Comparison of ENCODE assay signal across 11 cellular contexts in genomic region chr5:78611161-78611605, GRCh38. TPM values are rescaled to one million over a fixed set of nuclear protein-coding genes. Genes with fewer than 3 reads are reported as not detected.
A peak's percentile ranks its signal among the peaks of the same experiment; 100 is the strongest.
DNase-seq lines count a peak whose midpoint lies in the region; ATAC-seq and TF ChIP-seq lines count a peak whose summit lies in the region.
"Had no signal": no experiment of that assay in that cellular context is flagged by ENCODE, and none has a peak within 500 bp of the region (broad histone marks: within the 10 kb centered on the region; RNA-seq: fewer than 3 reads in every experiment).

No MANE protein-coding gene starts in this region.

- ATAC-seq in IMR-90 (ENCODE audit: low read depth) (peak; percentile 75), GM19467 (IDR thresholded peaks at IDR 0.05; ENCODE audit: unreplicated experiment) (no peak), GM18520 (IDR thresholded peaks at IDR 0.05; ENCODE audit: unreplicated experiment) (no peak), HG03520 (IDR thresholded peaks at IDR 0.05; ENCODE audit: unreplicated experiment) (no peak)

- peaks cover 27 to 57% of the 10 kb centered on the region in 2 experiments for H3K79me1 ChIP-seq in IMR-90 (ENCODE audit: low read depth in 1 of 2, low read length in 2 of 2)
- peaks cover 13% of the 10 kb centered on the region for H3K79me1 ChIP-seq in mesenchymal stem cell (replicated peaks; ENCODE audit: low read length, poor library complexity, severe bottlenecking)

- H3K4me3 ChIP-seq in IMR-90 (ENCODE audit: insufficient read depth, low read depth, low read length) (no peak overlapping the region), endodermal cell (ENCODE audit: low read length) (no peak overlapping the region), mesenchymal stem cell (ENCODE audit: insufficient read depth in 1 of 2, low read depth in 1 of 2, low read length in 2 of 2) (no peak overlapping the region), tibial artery (no peak overlapping the region)
- H3K4me3 ChIP-seq: ovary had no signal

- H3K18ac ChIP-seq in IMR-90 (ENCODE audit: low read depth, low read length) (no peak overlapping the region), mesenchymal stem cell (ENCODE audit: low read depth in 1 of 2, low read length in 2 of 2) (no peak overlapping the region)

- H4K20me1 ChIP-seq in IMR-90 (ENCODE audit: insufficient read depth, low read length): peaks cover 16% of the 10 kb centered on the region; the same call in 1 of the 2 replicates

- H2AK5ac ChIP-seq in IMR-90 (ENCODE audit: low read depth, low read length) (peak overlapping the region; percentile 41), mesenchymal stem cell (ENCODE audit: low read length, severe bottlenecking) (peak overlapping the region; percentile 14)

- H3K27ac Mint-ChIP-seq in endodermal cell: peak overlapping the region; percentile 70

- H3K27me3 ChIP-seq in IMR-90 (ENCODE audit: control insufficient read depth, insufficient read depth, low read length) (no peaks in the 10 kb centered on the region), endodermal cell (ENCODE audit: control insufficient read depth, insufficient read depth, low read length, poor library complexity, severe bottlenecking) (no peaks in the 10 kb centered on the region), mesenchymal stem cell (ENCODE audit: control insufficient read depth in 1 of 2, insufficient read depth in 1 of 2, low read length in 2 of 2) (no peaks in the 10 kb centered on the region), tibial artery (no peaks in the 10 kb centered on the region)
- H3K27me3 ChIP-seq: ovary had no signal

- POLR2A ChIA-PET in IMR-90 (lab: Charles Lee; ENCODE audit: unreplicated experiment): no interaction called here

- H3K9me1 ChIP-seq in IMR-90 (ENCODE audit: insufficient read depth, low read length): peaks cover 19% of the 10 kb centered on the region

- peak overlapping the region; percentile 4 for H3K4ac ChIP-seq in IMR-90 (ENCODE audit: low read depth, low read length)
- no peak overlapping the region for H3K4ac ChIP-seq in mesenchymal stem cell (ENCODE audit: low read depth in 1 of 2, low read length in 2 of 2)

- TF ChIP-seq POLR2A in IMR-90 (IDR thresholded peaks at IDR 0.05; ENCODE audit: low read depth, low read length): no peak

- no peak for TF ChIP-seq CTCF in IMR-90 (conservative IDR thresholded peaks at IDR 0.05; ENCODE audit: low read depth, low read length)
- no peak for TF ChIP-seq CTCF in endodermal cell (conservative IDR thresholded peaks at IDR 0.05)
- TF ChIP-seq CTCF in tibial artery (IDR thresholded peaks at IDR 0.05): no peak

- peak overlapping the region; percentile 7; the same call in 1 of the 2 replicates for H3K23ac ChIP-seq in IMR-90 (ENCODE audit: low read depth, low read length)
- no peak overlapping the region for H3K23ac ChIP-seq in mesenchymal stem cell (ENCODE audit: low read length in 2 of 2)

- no peaks in the 10 kb centered on the region for H3K27me3 Mint-ChIP-seq in endodermal cell (ENCODE audit: insufficient read depth)

- no peak overlapping the region for H3K4me3 Mint-ChIP-seq in endodermal cell

- DNase-seq in IMR-90: peak; percentile 50
- peak; percentile 85 for DNase-seq in endodermal cell
- DNase-seq in mesenchymal stem cell: peak; percentile 61
- no peak for DNase-seq in tibial artery
- DNase-seq in ACHN: no peak
- DNase-seq: amniotic stem cell, NCI-H146, ovary had no signal

- peak overlapping the region; percentile 5; the same call in 1 of the 2 replicates for H3K9ac ChIP-seq in IMR-90 (ENCODE audit: low read depth, low read length)
- H3K9ac ChIP-seq in endodermal cell (ENCODE audit: extremely low read depth, low read length, poor library complexity, severe bottlenecking): no peak overlapping the region
- peak overlapping the region; percentile 42 for H3K9ac ChIP-seq in mesenchymal stem cell (ENCODE audit: low read length)

- peak overlapping the region; percentile 20; the same call in 1 of the 2 replicates for H2BK20ac ChIP-seq in IMR-90 (ENCODE audit: low read depth, low read length)

- no peak overlapping the region for H2BK12ac ChIP-seq in mesenchymal stem cell (ENCODE audit: low read length in 2 of 2)

- H3K56ac ChIP-seq in IMR-90 (ENCODE audit: extremely low read depth, insufficient read depth, low read length): no peak overlapping the region

- dilution Hi-C loops in IMR-90 (cut with HindIII; ENCODE audit: low sequenced_read_pairs, unreplicated experiment): no loop called here

- H2BK15ac ChIP-seq in IMR-90 (ENCODE audit: low read depth, low read length): no peak overlapping the region; the same call in 2 of the 3 replicates
- no peak overlapping the region for H2BK15ac ChIP-seq in mesenchymal stem cell (ENCODE audit: low read depth, poor library complexity, severe bottlenecking)

- peak overlapping the region; percentile 28 for H3K27ac ChIP-seq in IMR-90 (ENCODE audit: insufficient read depth, low read length)
- H3K27ac ChIP-seq in endodermal cell (ENCODE audit: low read depth, low read length): no peak overlapping the region
- no peak overlapping the region for H3K27ac ChIP-seq in mesenchymal stem cell (ENCODE audit: low read length, poor library complexity, severe bottlenecking)
- H3K27ac ChIP-seq in tibial artery: peak overlapping the region; percentile 60 to 68
- H3K27ac ChIP-seq: ovary had no signal

- peaks cover 9% of the 10 kb centered on the region; the same call in 1 of the 2 replicates for H3K36me3 ChIP-seq in IMR-90 (ENCODE audit: control insufficient read depth, insufficient read depth, low read length)
- peaks cover 71% of the 10 kb centered on the region for H3K36me3 ChIP-seq in endodermal cell (ENCODE audit: control insufficient read depth, insufficient read depth, low read length)
- peaks cover 0 to 36% of the 10 kb centered on the region in 2 experiments for H3K36me3 ChIP-seq in mesenchymal stem cell (ENCODE audit: control insufficient read depth in 1 of 2, insufficient read depth in 2 of 2, low read depth in 1 of 2, low read length in 2 of 2)
- no peaks in the 10 kb centered on the region for H3K36me3 ChIP-seq in tibial artery
- H3K36me3 ChIP-seq: ovary had no signal

- peak overlapping the region; percentile 56; the same call in 1 of the 2 replicates for H3K14ac ChIP-seq in IMR-90 (replicated peaks; ENCODE audit: low read depth, low read length)
- H3K14ac ChIP-seq in mesenchymal stem cell (ENCODE audit: low read length in 2 of 2): no peak overlapping the region

- H4K91ac ChIP-seq in IMR-90 (ENCODE audit: insufficient read depth, low read depth, low read length) (0 out of 2 replicates have a peak overlapping the region, but pooled peaks have one; percentile 0), mesenchymal stem cell (ENCODE audit: low read length) (no peak overlapping the region)

- H3K4me1 ChIP-seq in IMR-90 (ENCODE audit: control insufficient read depth, insufficient read depth, low read length) (peaks cover 23% of the 10 kb centered on the region), endodermal cell (ENCODE audit: control insufficient read depth, insufficient read depth, low read length) (peaks cover 25% of the 10 kb centered on the region), mesenchymal stem cell (ENCODE audit: control insufficient read depth, insufficient read depth, low read depth, low read length) (peaks cover 18% of the 10 kb centered on the region), tibial artery (peaks cover 0 to 44% (median 32%) of the 10 kb centered on the region in 4 donors)

- peak overlapping the region; percentile 16 for H2AK9ac ChIP-seq in IMR-90 (replicated peaks; ENCODE audit: low read depth, low read length, poor library complexity)

- no peaks in the 10 kb centered on the region for H3K9me3 Mint-ChIP-seq in endodermal cell

- peaks cover 58% of the 10 kb centered on the region for H3K4me1 Mint-ChIP-seq in endodermal cell

- H3K9me3 ChIP-seq in IMR-90 (ENCODE audit: control insufficient read depth, insufficient read depth, low read length): no peaks in the 10 kb centered on the region
- H3K9me3 ChIP-seq in endodermal cell (ENCODE audit: control insufficient read depth, low read length): no peaks in the 10 kb centered on the region
- H3K9me3 ChIP-seq in mesenchymal stem cell (ENCODE audit: control insufficient read depth, low read length): no peaks in the 10 kb centered on the region
- no peaks in the 10 kb centered on the region for H3K9me3 ChIP-seq in tibial artery
- H3K9me3 ChIP-seq: ovary had no signal

- BruUV-seq in IMR-90 (replicated peaks; lab: Mats Ljungman, UMichigan): no TSS peak

- H3K4me2 ChIP-seq in IMR-90 (ENCODE audit: low read depth, low read length): no peak overlapping the region
- no peak overlapping the region for H3K4me2 ChIP-seq in mesenchymal stem cell (ENCODE audit: low read length, poor library complexity, severe bottlenecking)

- in situ Hi-C loops in IMR-90 (cut with MboI; ENCODE audit: low sequenced_read_pairs) (no loop called here), ACHN (cut with HindIII; ENCODE audit: low pct_ligation_motif_present, low pct_unique_long_range_greater_than_20kb, low sequenced_read_pairs) (no loop called here)

- H4K8ac ChIP-seq in IMR-90 (ENCODE audit: low read depth in 2 of 2, low read length in 2 of 2): peak overlapping the region; percentile 13 to 48; a peak in 2 of 4 replicates
- H4K8ac ChIP-seq in mesenchymal stem cell (ENCODE audit: low read length): no peak overlapping the region

- WGBS in IMR-90 (ENCODE audit: extremely low coverage in 2 of 2, insufficient read length in 1 of 2), 2 experiments: 80% methylated on average over 2 of the region's 4 CpGs; no CpG with 5 or more reads in 1 of the 2 experiments
- WGBS in endodermal cell (ENCODE audit: insufficient coverage in 1 of 2, insufficient read length in 1 of 2), 2 experiments: 40 to 56% methylated on average over 4 of the region's 4 CpGs
- 38% methylated on average over 4 of the region's 4 CpGs for WGBS in mesenchymal stem cell

- H2BK5ac ChIP-seq in IMR-90 (ENCODE audit: low read depth, low read length, poor library complexity, severe bottlenecking) (peak overlapping the region; percentile 43), mesenchymal stem cell (ENCODE audit: low read depth, low read length, poor library complexity, severe bottlenecking) (no peak overlapping the region)

- H2AFZ ChIP-seq in IMR-90 (replicated peaks; ENCODE audit: low read length, poor library complexity) (peak overlapping the region; percentile 33), mesenchymal stem cell (ENCODE audit: low read depth, low read length) (no peak overlapping the region)

- TF ChIP-seq RAD21 in IMR-90 (IDR thresholded peaks at IDR 0.05; ENCODE audit: low read length): no peak

- no peak overlapping the region for H4K5ac ChIP-seq in IMR-90 (ENCODE audit: low read depth, low read length)

- CTCF ChIA-PET in IMR-90 (lab: Yijun Ruan, JAX): no interaction called here

- H2BK120ac ChIP-seq in IMR-90 (ENCODE audit: low read depth, low read length) (peak overlapping the region; percentile 36), mesenchymal stem cell (ENCODE audit: low read depth, low read length) (no peak overlapping the region)

- intact Hi-C loops in IMR-90 (cut with micrococcal nuclease): no loop called here
- intact Hi-C loops in tibial artery (cut with DNase I; ENCODE audit: low total_unique reads): no loop called here

- H3K36me3 Mint-ChIP-seq in endodermal cell (ENCODE audit: low read depth): peaks cover 78% of the 10 kb centered on the region

RNA-seq across cellular contexts. Expression of gene LHFPL2, which starts 37.4 kb away (rescaled TPM):
- total RNA-seq in IMR-90 (2012; rRNA removed) (11.1 and 11.3 TPM in 2 replicates), endodermal cell (100 to 1,000 TPM; 136 to 238 TPM)
- polyA plus RNA-seq in IMR-90 (2012; rRNA removed): 5.0 and 6.5 TPM in 2 replicates
- 3.8 and 6.1 TPM in 2 replicates for polyA plus RNA-seq in IMR-90 (2012; cell fraction: cytosol; rRNA removed)
- 4.8 and 12.1 TPM in 2 replicates for polyA plus RNA-seq in IMR-90 (2012; cell fraction: nucleus; rRNA removed; ENCODE audit: low replicate concordance)
- polyA plus RNA-seq in endodermal cell (2013, experiment 1 of 2): 23.7 TPM
- 24.8 TPM for polyA plus RNA-seq in endodermal cell (2013, experiment 2 of 2)
- 13.5 TPM for polyA plus RNA-seq in mesenchymal stem cell (2013, experiment 1 of 2)
- 11.5 TPM for polyA plus RNA-seq in mesenchymal stem cell (2013, experiment 2 of 2)

Comparison
In these comparisons a context has a peak if more than half of its experiments do, and no peak if none do; other contexts are left out.
1. DNase-seq: peak in IMR-90 (single experiment), endodermal cell (single experiment) and mesenchymal stem cell (single experiment); none in tibial artery (0 of 2) and ACHN (single experiment).
2. H3K27ac ChIP-seq: peak in IMR-90 (single experiment) and tibial artery (2 of 2); none in endodermal cell (single experiment) and mesenchymal stem cell (single experiment).
3. RNA of gene LHFPL2, which starts 37.4 kb away (total RNA-seq): 136 to 238 TPM in endodermal cell; 11.1 to 11.3 TPM in IMR-90; every median in the first group is over 10 times any median in the second.